In the genomic region with DNA sequence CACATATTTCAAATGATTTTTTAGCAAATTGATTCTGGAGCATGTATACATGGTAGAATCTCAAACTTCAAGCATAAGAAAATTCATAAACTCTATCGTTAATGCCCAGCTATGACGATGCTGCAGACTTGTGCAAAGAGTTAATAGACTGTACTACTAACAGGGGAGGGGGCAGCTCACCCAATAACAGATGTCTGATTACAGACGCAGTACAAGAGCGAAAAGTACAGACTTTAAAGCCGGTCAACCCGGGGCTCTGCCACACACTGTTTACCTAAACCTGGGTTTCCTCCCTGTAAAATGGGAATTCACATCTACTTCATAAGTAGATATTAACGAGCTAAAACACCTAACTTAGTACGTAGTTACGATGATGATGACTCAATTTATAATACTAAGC, we compare ENCODE assay signal across 8 cellular contexts. TPM values are rescaled to one million over a fixed set of nuclear protein-coding genes. Genes with fewer than 3 reads are reported as not detected.
DNase-seq lines count a peak whose midpoint lies in the region; ATAC-seq and TF ChIP-seq lines count a peak whose summit lies in the region.

No MANE protein-coding gene starts in this region.

- H3K27ac ChIP-seq in heart left ventricle, result peak overlapping the region in 11 of 12 donors; percentile 65 to 94 (median 91)
- peak overlapping the region; percentile 80 to 83 for H3K27ac ChIP-seq in ascending aorta
- H3K27ac ChIP-seq in lower lobe of right lung, result peak overlapping the region; percentile 82
- H3K27ac ChIP-seq in vagina, result peak overlapping the region; percentile 70

- TF ChIP-seq CTCF in heart left ventricle (IDR thresholded peaks at IDR 0.05) (no peak), ascending aorta (IDR thresholded peaks at IDR 0.05) (no peak), lower lobe of right lung (IDR thresholded peaks at IDR 0.05) (no peak), vagina (IDR thresholded peaks at IDR 0.05) (no peak)

- H3K27me3 ChIP-seq in heart left ventricle (no peaks in the 10 kb centered on the region), ascending aorta (no peaks in the 10 kb centered on the region), lower lobe of right lung (ENCODE audit: low read depth) (no peaks in the 10 kb centered on the region), vagina (no peaks in the 10 kb centered on the region)

- 4 to 8% (median 5%) methylated on average over 9 of the region's 9 CpGs for WGBS in heart left ventricle, 4 donors

- intact Hi-C loops in heart left ventricle (cut with DNase I) (no loop called here), left cardiac atrium (cut with DNase I) (no loop called here), ascending aorta (cut with DNase I) (no loop called here), lower lobe of right lung (cut with DNase I) (no loop called here), vagina (cut with DNase I) (no loop called here)

- peaks cover 0 to 42% (median 29%) of the 10 kb centered on the region in 12 donors for H3K4me1 ChIP-seq in heart left ventricle
- H3K4me1 ChIP-seq in ascending aorta, result peaks cover 0 to 21% of the 10 kb centered on the region in 2 donors
- H3K4me1 ChIP-seq in lower lobe of right lung, result peaks cover 38% of the 10 kb centered on the region
- peaks cover 39% of the 10 kb centered on the region for H3K4me1 ChIP-seq in vagina

- H3K4me3 ChIP-seq in heart left ventricle (peak overlapping the region; percentile 60 to 96 (median 76)), ascending aorta (peak overlapping the region; percentile 85 to 86), lower lobe of right lung (peak overlapping the region; percentile 94), vagina (peak overlapping the region; percentile 64 to 70)

- H3K36me3 ChIP-seq in heart left ventricle (peaks cover 0 to 6% (median under 1%) of the 10 kb centered on the region in 9 donors), ascending aorta (no peaks in the 10 kb centered on the region), lower lobe of right lung (peaks cover 3% of the 10 kb centered on the region), vagina (no peaks in the 10 kb centered on the region)

- H3K9me3 ChIP-seq in heart left ventricle (no peaks in the 10 kb centered on the region), ascending aorta (no peaks in the 10 kb centered on the region), lower lobe of right lung (no peaks in the 10 kb centered on the region), vagina (no peaks in the 10 kb centered on the region)

- DNase-seq in heart left ventricle (no peak), left cardiac atrium (no peak), ascending aorta (ENCODE audit: low spot score in 2 of 2) (no peak), lower lobe of right lung (no peak), vagina (ENCODE audit: extremely low spot score in 2 of 2) (no peak), NCI-H345 (lab: John Stamatoyannopoulos, UW) (no peak), ecto neural progenitor cell (ENCODE audit: low spot score) (no peak)
- DNase-seq in stimulated activated CD4-positive, alpha-beta T cell treated with anti-CD3 and anti-CD28 coated beads, Interleukin-4, amount 100 ng/mL, for 1 hour, result no peak

- ATAC-seq in heart left ventricle (no peak), left cardiac atrium (no peak), lower lobe of right lung (no peak)

- TF ChIP-seq POLR2A in heart left ventricle (IDR thresholded peaks at IDR 0.05) (no peak), vagina (IDR thresholded peaks at IDR 0.05) (no peak)

RNA-seq across cellular contexts. Expression of gene TRIM23, which starts 0.7 kb away (rescaled TPM):
- total RNA-seq in heart left ventricle, result 10 to 100 TPM; 11.6 to 22.9 (median 17.8) TPM
- 1 to 10 TPM; 4.5 to 9.3 TPM for polyA plus RNA-seq in heart left ventricle
- 10 to 100 TPM; 15.5 to 17.8 TPM for total RNA-seq in left cardiac atrium
- 2.4 TPM for total RNA-seq in ascending aorta
- total RNA-seq in lower lobe of right lung, result 15.8 TPM
- total RNA-seq in vagina, result 14.0 TPM

RNA-seq across cellular contexts. Expression of gene SHLD3, which starts 1.3 kb away (rescaled TPM):
- total RNA-seq in heart left ventricle, result 1 to 10 TPM; 1.3 to 2.4 (median 1.9) TPM
- polyA plus RNA-seq in heart left ventricle, result 1 to 10 TPM; 2.7 to 2.8 TPM
- 1 to 10 TPM; 2.2 to 3.1 TPM for total RNA-seq in left cardiac atrium
- not detected for total RNA-seq in ascending aorta
- total RNA-seq in lower lobe of right lung, result 3.4 TPM
- total RNA-seq in vagina, result 2.0 TPM

RNA-seq across cellular contexts. Expression of gene TRAPPC13, which starts 1.3 kb away (rescaled TPM):
- 10 to 100 TPM in 8 of 9 donors, 1 to 10 TPM in 1; 9.5 to 24.8 (median 18.7) TPM for total RNA-seq in heart left ventricle
- 10 to 100 TPM; 10.9 to 14.1 TPM for polyA plus RNA-seq in heart left ventricle
- 10 to 100 TPM; 18.1 to 20.6 TPM for total RNA-seq in left cardiac atrium
- total RNA-seq in ascending aorta, result 7.6 TPM
- 21.5 TPM for total RNA-seq in lower lobe of right lung
- total RNA-seq in vagina, result 11.0 TPM
